Comparison of ENCODE assay signal across 2 cellular contexts in genomic region chr3:123683755-123684154, GRCh38.
A peak's percentile ranks its signal among the peaks of the same experiment; 100 is the strongest.
TF ChIP-seq lines count a peak whose summit lies in the region.

No MANE protein-coding gene starts in this region.

TF ChIP-seq in HEK293, 187 proteins besides CTCF, POLR2A, EP300 and RAD21:
- TF ChIP-seq ZIC2 (tag by site-specific recombination; IDR thresholded peaks at IDR 0.05) (peak; percentile 96), ZNF626 (tag by site-specific recombination; IDR thresholded peaks at IDR 0.05) (no peak)

TF ChIP-seq in H1, 55 proteins besides CTCF, POLR2A, EP300 and RAD21:
- TF ChIP-seq RNF2 (IDR thresholded peaks at IDR 0.05; ENCODE audit: borderline replicate concordance, low read depth, low read length, missing control alignments, poor library complexity, severe bottlenecking) (no peak), JUND (IDR thresholded peaks at IDR 0.05; ENCODE audit: low read length) (no peak), ATF3 (IDR thresholded peaks at IDR 0.05; ENCODE audit: insufficient read depth, low read depth, low read length) (no peak), GTF2F1 (IDR thresholded peaks at IDR 0.05; ENCODE audit: borderline replicate concordance, low read depth, low read length) (no peak), BRCA1 (IDR thresholded peaks at IDR 0.05; ENCODE audit: low read depth, low read length) (no peak), TEAD4 (IDR thresholded peaks at IDR 0.05; ENCODE audit: low read depth, low read length) (no peak), USF2 (IDR thresholded peaks at IDR 0.05; ENCODE audit: low read length) (no peak), CEBPB (IDR thresholded peaks at IDR 0.05; ENCODE audit: low read depth, low read length) (no peak), E2F6 (IDR thresholded peaks at IDR 0.05) (no peak), BACH1 (IDR thresholded peaks at IDR 0.05; ENCODE audit: low read length) (no peak), MAX (IDR thresholded peaks at IDR 0.05) (no peak), KDM4A (IDR thresholded peaks at IDR 0.05; ENCODE audit: low read depth, low read length, severe bottlenecking) (no peak), POU5F1 (IDR thresholded peaks at IDR 0.05; ENCODE audit: low read depth, low read length) (no peak), KDM5A (IDR thresholded peaks at IDR 0.05; ENCODE audit: low read length) (no peak), CHD2 (IDR thresholded peaks at IDR 0.05; ENCODE audit: low read length) (no peak), CTBP2 (IDR thresholded peaks at IDR 0.05; ENCODE audit: borderline replicate concordance, insufficient read depth, insufficient read length, low read length) (no peak), ATF2 (IDR thresholded peaks at IDR 0.05; ENCODE audit: low read length) (no peak), NRF1 (IDR thresholded peaks at IDR 0.05; ENCODE audit: low read depth, low read length) (no peak), BCL11A (IDR thresholded peaks at IDR 0.05; ENCODE audit: low read depth in 2 of 2, low read length in 2 of 2) (no peak)
TF ChIP-seq in H1: peak in this region for 0.
